In the genomic region with DNA sequence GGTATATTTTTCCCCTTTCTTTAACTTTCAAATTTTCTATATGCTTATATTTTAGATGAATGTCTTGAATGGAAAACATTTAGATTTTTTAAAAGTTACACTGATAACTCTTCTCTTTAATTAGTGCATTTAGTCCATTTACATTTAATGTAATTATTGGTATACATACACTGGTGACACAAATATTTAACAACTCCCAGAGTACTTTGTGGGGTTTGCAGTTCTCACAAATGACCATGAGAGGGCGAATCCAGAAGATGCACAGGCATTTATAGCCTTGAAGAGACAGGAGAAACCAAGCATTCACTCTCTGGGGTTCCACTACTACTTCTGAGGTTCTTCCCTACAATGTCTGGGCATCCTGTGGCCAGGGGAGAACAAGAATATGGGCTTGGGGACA, we compare ENCODE assay signal across 8 cellular contexts.
DNase-seq lines count a peak whose midpoint lies in the region; ATAC-seq and TF ChIP-seq lines count a peak whose summit lies in the region.

No MANE protein-coding gene starts in this region.

- no peaks in the 10 kb centered on the region for H3K27me3 Mint-ChIP-seq in activated naive CD4-positive, alpha-beta T cell treated with anti-CD3 and anti-CD28 coated beads, Interleukin-2, amount 10 ng/mL, durations not matched to agents 7 days and 5 days

- no peaks in the 10 kb centered on the region for H3K36me3 Mint-ChIP-seq in activated naive CD4-positive, alpha-beta T cell treated with anti-CD3 and anti-CD28 coated beads, Interleukin-2, amount 10 ng/mL, durations not matched to agents 7 days and 5 days
- no peaks in the 10 kb centered on the region for H3K36me3 Mint-ChIP-seq in activated naive CD4-positive, alpha-beta T cell treated with anti-CD3 and anti-CD28 coated beads, Interleukin-2, amount 50 U/mL, for 72 hours

- 14 to 17% methylated on average over 1 of the region's 1 CpG for WGBS in tibial nerve, 2 donors

- H3K27ac Mint-ChIP-seq in activated naive CD4-positive, alpha-beta T cell treated with anti-CD3 and anti-CD28 coated beads, Interleukin-2, amount 10 ng/mL, durations not matched to agents 7 days and 5 days = no peak overlapping the region
- H3K27ac Mint-ChIP-seq in activated naive CD4-positive, alpha-beta T cell treated with anti-CD3 and anti-CD28 coated beads, Interleukin-2, amount 50 U/mL, for 72 hours = no peak overlapping the region

- H3K4me3 Mint-ChIP-seq in activated naive CD4-positive, alpha-beta T cell treated with anti-CD3 and anti-CD28 coated beads, Interleukin-2, amount 10 ng/mL, durations not matched to agents 7 days and 5 days = no peak overlapping the region

- TF ChIP-seq CTCF in tibial nerve (IDR thresholded peaks at IDR 0.05) = peak; percentile 24 to 51 (median 44)

- TF ChIP-seq EP300 in tibial nerve (IDR thresholded peaks at IDR 0.05) = no peak

- H3K4me1 ChIP-seq in tibial nerve = no peaks in the 10 kb centered on the region

- no peak overlapping the region for H3K27ac ChIP-seq in tibial nerve

- H3K9me3 Mint-ChIP-seq in activated naive CD4-positive, alpha-beta T cell treated with anti-CD3 and anti-CD28 coated beads, Interleukin-2, amount 10 ng/mL, durations not matched to agents 7 days and 5 days = no peaks in the 10 kb centered on the region
- no peaks in the 10 kb centered on the region for H3K9me3 Mint-ChIP-seq in activated naive CD4-positive, alpha-beta T cell treated with anti-CD3 and anti-CD28 coated beads, Interleukin-2, amount 50 U/mL, for 72 hours

- no peaks in the 10 kb centered on the region for H3K4me1 Mint-ChIP-seq in activated naive CD4-positive, alpha-beta T cell treated with anti-CD3 and anti-CD28 coated beads, Interleukin-2, amount 10 ng/mL, durations not matched to agents 7 days and 5 days

- H3K27me3 ChIP-seq in tibial nerve = no peaks in the 10 kb centered on the region

- no peak for ATAC-seq in activated naive CD4-positive, alpha-beta T cell treated with anti-CD3 and anti-CD28 coated beads, Interleukin-2, amount 50 U/mL, for 72 hours
- ATAC-seq in HG02642 (IDR thresholded peaks at IDR 0.05; ENCODE audit: poor library complexity, unreplicated experiment) = no peak
- no peak for ATAC-seq in GM18511 (IDR thresholded peaks at IDR 0.05; ENCODE audit: unreplicated experiment)
- no peak for ATAC-seq in HG03442 (IDR thresholded peaks at IDR 0.05; ENCODE audit: unreplicated experiment)

- DNase-seq in activated naive CD4-positive, alpha-beta T cell treated with anti-CD3 and anti-CD28 coated beads, Interleukin-2, amount 10 ng/mL, durations not matched to agents 7 days and 5 days = peak; percentile 22
- DNase-seq in activated naive CD4-positive, alpha-beta T cell treated with anti-CD3 and anti-CD28 coated beads, Interleukin-2, amount 50 U/mL, for 72 hours (ENCODE audit: low spot score in 2 of 2) = no peak
- peak; percentile 14 to 22 for DNase-seq in SHP77 (lab: John Stamatoyannopoulos, UW)
- DNase-seq in foreskin melanocyte = peak; percentile 37
- DNase-seq in tibial nerve (ENCODE audit: low spot score in 2 of 2) = peak in 1 of 2 donors; percentile 48

- CTCF ChIA-PET in activated naive CD4-positive, alpha-beta T cell treated with anti-CD3 and anti-CD28 coated beads, Interleukin-2, amount 10 ng/mL, durations not matched to agents 7 days and 5 days (lab: Charles Lee) = no interaction called here

- H3K4me3 ChIP-seq in tibial nerve = no peak overlapping the region

- no peaks in the 10 kb centered on the region for H3K36me3 ChIP-seq in tibial nerve

- TF ChIP-seq POLR2A in tibial nerve (IDR thresholded peaks at IDR 0.05) = no peak

- no peaks in the 10 kb centered on the region for H3K9me3 ChIP-seq in tibial nerve

Comparison
In these comparisons a context has a peak if more than half of its experiments do, and no peak if none do; other contexts are left out.
1. DNase-seq: peak in activated naive CD4-positive, alpha-beta T cell treated with anti-CD3 and anti-CD28 coated beads, Interleukin-2, amount 10 ng/mL, durations not matched to agents 7 days and 5 days (single experiment), SHP77 (2 of 2) and foreskin melanocyte (single experiment); none in activated naive CD4-positive, alpha-beta T cell treated with anti-CD3 and anti-CD28 coated beads, Interleukin-2, amount 50 U/mL, for 72 hours (0 of 2).